Comparison of ENCODE assay signal across 16 cellular contexts in the genomic region with DNA sequence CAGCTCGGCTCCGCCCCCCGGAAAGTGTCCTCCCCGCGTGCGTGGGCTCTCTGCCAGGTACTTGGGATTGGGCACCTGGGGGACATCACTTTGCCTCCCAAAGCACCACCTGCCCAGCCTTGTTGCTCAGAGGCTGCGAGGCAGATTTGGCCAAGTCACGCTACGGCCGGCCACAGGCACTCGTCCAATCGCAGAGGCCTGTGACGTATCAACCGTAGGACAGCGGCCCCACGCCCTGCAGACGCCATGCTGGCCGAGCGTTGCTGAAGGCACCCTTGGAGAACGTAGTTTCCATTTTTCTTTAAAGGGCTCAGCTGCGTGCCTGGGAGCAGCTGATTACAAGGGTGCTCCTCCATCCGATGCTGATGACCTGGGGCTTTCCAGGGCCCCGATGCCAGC. TPM values are rescaled to one million over a fixed set of nuclear protein-coding genes. Genes with fewer than 3 reads are reported as not detected.
A peak's percentile ranks its signal among the peaks of the same experiment; 100 is the strongest.
DNase-seq lines count a peak whose midpoint lies in the region; ATAC-seq lines count a peak whose summit lies in the region.
"Had no signal": no experiment of that assay in that cellular context is flagged by ENCODE, and none has a peak within 500 bp of the region (broad histone marks: within the 10 kb centered on the region; RNA-seq: fewer than 3 reads in every experiment).

No MANE protein-coding gene starts in this region.

- no peaks in the 10 kb centered on the region for H3K9me3 ChIP-seq in muscle layer of colon (ENCODE audit: low read length)
- no peaks in the 10 kb centered on the region for H3K9me3 ChIP-seq in SJCRH30 (replicated peaks)
- H3K9me3 ChIP-seq: breast epithelium, left lung, prostate gland had no signal

- H3K27me3 ChIP-seq in muscle layer of colon (ENCODE audit: control insufficient read depth in 1 of 2, insufficient read depth in 2 of 2, low read length in 2 of 2) (peaks cover 8 to 31% of the 10 kb centered on the region in 2 donors), SJCRH30 (peaks cover 39% of the 10 kb centered on the region)

- H3K27ac ChIP-seq in muscle layer of colon (ENCODE audit: low read depth, low read length) (peak overlapping the region; percentile 89), SJCRH30 (no peak overlapping the region)
- H3K27ac ChIP-seq: BLaER1 treated with 17β-estradiol and CSF1 and Interleukin-3, amounts not matched to agents 10 nM and 100 nM; breast epithelium; left lung; prostate gland had no signal

- H3K36me3 ChIP-seq in muscle layer of colon (ENCODE audit: insufficient read depth, low read length): no peaks in the 10 kb centered on the region
- H3K36me3 ChIP-seq in SJCRH30: no peaks in the 10 kb centered on the region
- H3K36me3 ChIP-seq: BLaER1 treated with 17β-estradiol and CSF1 and Interleukin-3, amounts not matched to agents 10 nM and 100 nM; breast epithelium; left lung; prostate gland had no signal

- ATAC-seq in HG02588 (IDR thresholded peaks at IDR 0.05; ENCODE audit: unreplicated experiment): no peak
- ATAC-seq: left lung had no signal

- DNase-seq in ELF-1 (ENCODE audit: low read depth, low spot score) (peak; percentile 16), NCI-H128 (lab: John Stamatoyannopoulos, UW; ENCODE audit: unreplicated experiment) (peak; percentile 73), RKO (ENCODE audit: low spot score) (peak; percentile 59), GDM1 (lab: John Stamatoyannopoulos, UW) (no peak), SJCRH30 (no peak)
- DNase-seq in activated CD4-positive, alpha-beta memory T cell treated with anti-CD3 and anti-CD28 coated beads, Interleukin-2, amount 10 ng/mL, durations not matched to agents 7 days and 5 days: no peak
- DNase-seq: effector CD8-positive, alpha-beta T cell had no signal

- H3K4me1 Mint-ChIP-seq in activated CD4-positive, alpha-beta memory T cell treated with anti-CD3 and anti-CD28 coated beads, Interleukin-2, amount 10 ng/mL, durations not matched to agents 7 days and 5 days: peaks cover 16% of the 10 kb centered on the region

- H3K27ac Mint-ChIP-seq in activated CD4-positive, alpha-beta memory T cell treated with anti-CD3 and anti-CD28 coated beads, Interleukin-2, amount 10 ng/mL, durations not matched to agents 7 days and 5 days: no peak overlapping the region
- H3K27ac Mint-ChIP-seq: activated naive CD8-positive, alpha-beta T cell; T-helper 2 cell treated with Interferon-gamma antibody and Interleukin-4, amounts not matched to agents 5 μg/mL and 100 μg/mL, for 36 hours had no signal

- H3K36me3 Mint-ChIP-seq in activated CD4-positive, alpha-beta memory T cell treated with anti-CD3 and anti-CD28 coated beads, Interleukin-2, amount 10 ng/mL, durations not matched to agents 7 days and 5 days (ENCODE audit: low read depth): no peaks in the 10 kb centered on the region
- H3K36me3 Mint-ChIP-seq: activated naive CD8-positive, alpha-beta T cell had no signal

- H3K9me3 Mint-ChIP-seq in activated CD4-positive, alpha-beta memory T cell treated with anti-CD3 and anti-CD28 coated beads, Interleukin-2, amount 10 ng/mL, durations not matched to agents 7 days and 5 days: no peaks in the 10 kb centered on the region
- H3K9me3 Mint-ChIP-seq: activated T-cell treated with anti-CD3 and anti-CD28 coated beads, Interleukin-2, amount 50 U/mL, for 4 hours; T-helper 2 cell treated with Interferon-gamma antibody and Interleukin-4, amounts not matched to agents 5 μg/mL and 100 μg/mL, for 36 hours had no signal

- POLR2A ChIA-PET in activated CD4-positive, alpha-beta memory T cell treated with anti-CD3 and anti-CD28 coated beads, Interleukin-2, amount 10 ng/mL, durations not matched to agents 7 days and 5 days (lab: Charles Lee): interaction anchor here (0.8 kb wide), 1 partner anchor 11 kb away, joined by 3 read pairs; no protein-coding TSS in a partner anchor

- peak overlapping the region in 1 of 2 donors; percentile 35 for H3K4me3 ChIP-seq in muscle layer of colon (ENCODE audit: low read depth in 1 of 2, low read length in 2 of 2)
- H3K4me3 ChIP-seq in SJCRH30: no peak overlapping the region
- H3K4me3 ChIP-seq: BLaER1 treated with 17β-estradiol and CSF1 and Interleukin-3, amounts not matched to agents 10 nM and 100 nM; breast epithelium; prostate gland had no signal

- peaks cover 47% of the 10 kb centered on the region for H3K27me3 Mint-ChIP-seq in activated CD4-positive, alpha-beta memory T cell treated with anti-CD3 and anti-CD28 coated beads, Interleukin-2, amount 10 ng/mL, durations not matched to agents 7 days and 5 days

- peak overlapping the region; percentile 21 for H3K9ac ChIP-seq in muscle layer of colon (ENCODE audit: low read length)
- H3K9ac ChIP-seq: BLaER1 treated with 17β-estradiol and CSF1 and Interleukin-3, amounts not matched to agents 10 nM and 100 nM had no signal

- H3K4me1 ChIP-seq in muscle layer of colon (ENCODE audit: insufficient read depth, low read length): peaks cover 63% of the 10 kb centered on the region
- no peaks in the 10 kb centered on the region for H3K4me1 ChIP-seq in SJCRH30
- H3K4me1 ChIP-seq: breast epithelium, prostate gland had no signal

- CTCF ChIA-PET in activated CD4-positive, alpha-beta memory T cell treated with anti-CD3 and anti-CD28 coated beads, Interleukin-2, amount 10 ng/mL, durations not matched to agents 7 days and 5 days (lab: Charles Lee): no interaction called here

- no peak overlapping the region for H3K4me3 Mint-ChIP-seq in activated CD4-positive, alpha-beta memory T cell treated with anti-CD3 and anti-CD28 coated beads, Interleukin-2, amount 10 ng/mL, durations not matched to agents 7 days and 5 days
- H3K4me3 Mint-ChIP-seq: activated naive CD8-positive, alpha-beta T cell; activated T-cell treated with anti-CD3 and anti-CD28 coated beads, Interleukin-2, amount 50 U/mL, for 4 hours; T-helper 2 cell treated with Interferon-gamma antibody and Interleukin-4, amounts not matched to agents 5 μg/mL and 100 μg/mL, for 36 hours had no signal

RNA-seq across cellular contexts. Expression of a gene that starts 3.1 kb away (rescaled TPM):
- total RNA-seq in activated CD4-positive, alpha-beta memory T cell treated with anti-CD3 and anti-CD28 coated beads, Interleukin-2, amount 10 ng/mL, durations not matched to agents 7 days and 5 days: not detected
- 0.02 TPM in 1 of 2 replicates, not detected in the other for total RNA-seq in SJCRH30 (2014; rRNA removed; shearing (Covaris generic))

Comparison
In these comparisons a context has a peak if more than half of its experiments do, and no peak if none do; other contexts are left out.
1. DNase-seq: peak in ELF-1 (single experiment), NCI-H128 (single experiment) and RKO (single experiment); none in GDM1 (single experiment), activated CD4-positive, alpha-beta memory T cell treated with anti-CD3 and anti-CD28 coated beads, Interleukin-2, amount 10 ng/mL, durations not matched to agents 7 days and 5 days (single experiment) and SJCRH30 (0 of 2).